In the genomic region with DNA sequence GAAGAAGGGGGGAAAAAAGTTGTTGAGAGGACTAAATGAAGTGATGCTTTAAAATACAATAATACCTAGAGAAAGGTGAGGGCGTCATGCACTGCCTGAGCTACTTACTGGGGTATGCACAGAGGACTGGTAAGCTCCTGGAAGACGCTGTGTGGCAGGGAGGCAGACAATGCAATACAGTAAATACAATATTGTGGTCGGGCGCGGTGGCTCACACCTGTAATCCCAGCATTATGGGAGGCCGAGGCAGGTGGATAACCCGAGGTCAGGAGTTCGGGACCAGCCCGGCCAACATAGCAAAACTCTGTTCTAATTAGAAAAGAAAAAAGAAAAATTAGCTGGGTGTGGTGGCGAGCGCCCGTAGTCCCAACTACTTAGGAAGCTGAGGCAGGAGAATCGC, we compare ENCODE assay signal across 10 cellular contexts. TPM values are rescaled to one million over a fixed set of nuclear protein-coding genes. Genes with fewer than 3 reads are reported as not detected.
DNase-seq lines count a peak whose midpoint lies in the region; ATAC-seq and TF ChIP-seq lines count a peak whose summit lies in the region.
"Had no signal": no experiment of that assay in that cellular context is flagged by ENCODE, and none has a peak within 500 bp of the region (broad histone marks: within the 10 kb centered on the region; RNA-seq: fewer than 3 reads in every experiment).

No MANE protein-coding gene starts in this region.

- H3K27me3 ChIP-seq in WERI-Rb-1 (ENCODE audit: insufficient read depth, low read depth, severe bottlenecking): no peaks in the 10 kb centered on the region
- no peaks in the 10 kb centered on the region for H3K27me3 ChIP-seq in right cardiac atrium (ENCODE audit: control insufficient read depth, insufficient read depth)
- H3K27me3 ChIP-seq in gastrocnemius medialis: no peaks in the 10 kb centered on the region

- no peaks in the 10 kb centered on the region for H3K9me3 ChIP-seq in ES-I3 (ENCODE audit: control insufficient read depth, insufficient read depth, low read length)
- H3K9me3 ChIP-seq in WERI-Rb-1 (ENCODE audit: severe bottlenecking): no peaks in the 10 kb centered on the region
- H3K9me3 ChIP-seq in right cardiac atrium (ENCODE audit: control insufficient read depth, low read length): no peaks in the 10 kb centered on the region
- H3K9me3 ChIP-seq in gastrocnemius medialis: no peaks in the 10 kb centered on the region

- no peak for TF ChIP-seq CTCF in WERI-Rb-1 (IDR thresholded peaks at IDR 0.05; ENCODE audit: low read depth, low read length)
- TF ChIP-seq CTCF in gastrocnemius medialis (IDR thresholded peaks at IDR 0.05 in 4 of 5, conservative IDR thresholded peaks at IDR 0.05 in 1 of 5): no peak

- in situ Hi-C loops in gastrocnemius medialis (cut with MboI; ENCODE audit: low sequenced_read_pairs in 4 of 4): no loop called here

- ATAC-seq in right cardiac atrium (no peak), gastrocnemius medialis (no peak)

- DNase-seq in WERI-Rb-1 (no peak), right cardiac atrium (peak in 2 of 3 donors; percentile 31 to 44), gastrocnemius medialis (no peak), NCI-H1105 treated with DMSO at 0.1 percent for 48 hours (lab: John Stamatoyannopoulos, UW) (no peak), dermis blood vessel endothelial cell (no peak), cerebellar nuclear complex (lab: John Stamatoyannopoulos, UW) (no peak), inferior parietal cortex (ENCODE audit: extremely low spot score) (no peak)

- TF ChIP-seq POLR2A in gastrocnemius medialis (IDR thresholded peaks at IDR 0.05): no peak

- peak overlapping the region; percentile 61 for H3K4me3 ChIP-seq in WERI-Rb-1 (ENCODE audit: low read depth, low read length)
- H3K4me3 ChIP-seq in right cardiac atrium (ENCODE audit: low read length): peak overlapping the region; percentile 55
- H3K4me3 ChIP-seq in gastrocnemius medialis: peak overlapping the region; percentile 60 to 83 (median 64)

- H3K9ac ChIP-seq in ES-I3 (ENCODE audit: low read depth, low read length): peak overlapping the region; percentile 64

- WGBS in right cardiac atrium: 79% methylated on average over 13 of the region's 13 CpGs

- H3K27ac ChIP-seq in WERI-Rb-1: no peak overlapping the region
- H3K27ac ChIP-seq in right cardiac atrium (ENCODE audit: low read length): no peak overlapping the region
- peak overlapping the region in 1 of 4 donors; percentile 22 for H3K27ac ChIP-seq in gastrocnemius medialis

- no peaks in the 10 kb centered on the region for H3K4me1 ChIP-seq in ES-I3 (ENCODE audit: insufficient read depth, low read length)
- H3K4me1 ChIP-seq in right cardiac atrium (ENCODE audit: control insufficient read depth, insufficient read depth, low read length): no peaks in the 10 kb centered on the region
- peaks cover 0 to 8% of the 10 kb centered on the region in 2 donors for H3K4me1 ChIP-seq in gastrocnemius medialis

- intact Hi-C loops in right cardiac atrium (cut with DNase I): no loop called here
- intact Hi-C loops in gastrocnemius medialis (cut with DNase I; ENCODE audit: low total_unique reads): loop anchor here (10.0 kb wide), 1 partner anchor 117 kb away; no protein-coding TSS in a partner anchor

- H3K36me3 ChIP-seq in ES-I3 (ENCODE audit: insufficient read depth, low read length) (no peaks in the 10 kb centered on the region), WERI-Rb-1 (no peaks in the 10 kb centered on the region), gastrocnemius medialis (no peaks in the 10 kb centered on the region)

RNA-seq across cellular contexts. Expression of a gene that starts 0.7 kb away (rescaled TPM):
- 1 to 10 TPM; 4.3 to 7.3 (median 6.3) TPM for total RNA-seq in right cardiac atrium
- polyA plus RNA-seq in right cardiac atrium: 5.1 TPM
- total RNA-seq in gastrocnemius medialis: 10 to 100 TPM in 1 of 4 donors, 1 to 10 TPM in 2, under 1 TPM in 1; 0.97 to 11.9 (median 2.7) TPM
- 1.7 and 2.0 TPM in 2 replicates for total RNA-seq in dermis blood vessel endothelial cell

RNA-seq across cellular contexts. Expression of a gene that starts 43.6 kb away (rescaled TPM):
- total RNA-seq in right cardiac atrium: not detected
- polyA plus RNA-seq in right cardiac atrium: not detected
- not detected for total RNA-seq in gastrocnemius medialis
- total RNA-seq in dermis blood vessel endothelial cell: not detected in 2 replicates
- total RNA-seq: HT1080, subcutaneous adipose tissue had no signal

Comparison
In these comparisons a context has a peak if more than half of its experiments do, and no peak if none do; other contexts are left out.
1. DNase-seq: peak in right cardiac atrium (2 of 3); none in WERI-Rb-1 (single experiment), gastrocnemius medialis (0 of 2), NCI-H1105 treated with DMSO at 0.1 percent for 48 hours (single experiment), dermis blood vessel endothelial cell (single experiment), cerebellar nuclear complex (0 of 2) and inferior parietal cortex (single experiment).
2. Peak in every context shown above with its lines, with median percentiles within 50 percentile points of each other: H3K4me3 ChIP-seq.